In genomic region chr9:68704804-68705635, GRCh38 we compare ENCODE assay signal across 8 cellular contexts. TPM values are rescaled to one million over a fixed set of nuclear protein-coding genes. Genes with fewer than 3 reads are reported as not detected.
A peak's percentile ranks its signal among the peaks of the same experiment; 100 is the strongest.
DNase-seq lines count a peak whose midpoint lies in the region; ATAC-seq, FAIRE-seq and TF ChIP-seq lines count a peak whose summit lies in the region.

A gene with protein sequence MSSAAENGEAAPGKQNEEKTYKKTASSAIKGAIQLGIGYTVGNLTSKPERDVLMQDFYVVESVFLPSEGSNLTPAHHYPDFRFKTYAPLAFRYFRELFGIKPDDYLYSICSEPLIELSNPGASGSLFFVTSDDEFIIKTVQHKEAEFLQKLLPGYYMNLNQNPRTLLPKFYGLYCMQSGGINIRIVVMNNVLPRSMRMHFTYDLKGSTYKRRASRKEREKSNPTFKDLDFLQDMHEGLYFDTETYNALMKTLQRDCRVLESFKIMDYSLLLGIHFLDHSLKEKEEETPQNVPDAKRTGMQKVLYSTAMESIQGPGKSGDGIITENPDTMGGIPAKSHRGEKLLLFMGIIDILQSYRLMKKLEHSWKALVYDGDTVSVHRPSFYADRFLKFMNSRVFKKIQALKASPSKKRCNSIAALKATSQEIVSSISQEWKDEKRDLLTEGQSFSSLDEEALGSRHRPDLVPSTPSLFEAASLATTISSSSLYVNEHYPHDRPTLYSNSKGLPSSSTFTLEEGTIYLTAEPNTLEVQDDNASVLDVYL (plus strand): TSS chr9:68705240. CDS start chr9:68822615, 117,375 bp downstream.

- H2AFZ ChIP-seq in OCI-LY3 (ENCODE audit: low read depth, low read length) (peak within 1 kb of the TSS; percentile 89; the same call in 1 of the 2 replicates), astrocyte (ENCODE audit: low read depth, low read length) (peak within 1 kb of the TSS; percentile 56)

- no peaks in the 10 kb centered on the region for H3K9me3 ChIP-seq in OCI-LY3 (ENCODE audit: insufficient read depth, low read length)
- no peaks in the 10 kb centered on the region for H3K9me3 ChIP-seq in astrocyte (ENCODE audit: insufficient read depth, low read depth, low read length)
- no peaks in the 10 kb centered on the region for H3K9me3 ChIP-seq in iPS DF 6.9 (ENCODE audit: control insufficient read depth, insufficient read depth, low read length)

- H3K27ac Mint-ChIP-seq in astrocyte (ENCODE audit: unreplicated experiment): no peak within 1 kb of the TSS

- peaks cover 5% of the 10 kb centered on the region; the same call in 1 of the 2 replicates for H4K20me1 ChIP-seq in OCI-LY3 (ENCODE audit: insufficient read depth, low read length)
- no peaks in the 10 kb centered on the region for H4K20me1 ChIP-seq in astrocyte (ENCODE audit: insufficient read depth, low read length)

- TF ChIP-seq CTCF in OCI-LY3 (IDR thresholded peaks at IDR 0.05; ENCODE audit: low read depth, low read length): peak; percentile 7; the same call in 1 of the 2 replicates
- no peak for TF ChIP-seq CTCF in astrocyte (IDR thresholded peaks at IDR 0.05; ENCODE audit: insufficient read depth, low read depth, low read length)

- peak within 1 kb of the TSS; percentile 89 for H3K4me3 Mint-ChIP-seq in astrocyte (ENCODE audit: unreplicated experiment)

- peaks cover 39% of the 10 kb centered on the region for H3K4me1 ChIP-seq in OCI-LY3 (ENCODE audit: low read length)
- peaks cover 2% of the 10 kb centered on the region for H3K4me1 ChIP-seq in astrocyte (ENCODE audit: insufficient read depth, low read length)
- no peaks in the 10 kb centered on the region for H3K4me1 ChIP-seq in iPS DF 6.9 (ENCODE audit: control insufficient read depth, insufficient read depth, low read length)
- H3K4me1 ChIP-seq in rectal smooth muscle tissue (ENCODE audit: control insufficient read depth, insufficient read depth, low read length): no peaks in the 10 kb centered on the region

- peak; percentile 82 for ATAC-seq in GM19467 (IDR thresholded peaks at IDR 0.05; ENCODE audit: unreplicated experiment)
- ATAC-seq in HG03575 (IDR thresholded peaks at IDR 0.05; ENCODE audit: extremely low read depth, insufficient number of reproducible peaks, low FRiP score, unreplicated experiment): peak; percentile 29

- H3K36me3 Mint-ChIP-seq in astrocyte (ENCODE audit: low read depth, unreplicated experiment): no peaks in the 10 kb centered on the region

- H3K27me3 Mint-ChIP-seq in astrocyte (ENCODE audit: low read depth, unreplicated experiment): peaks cover 36% of the 10 kb centered on the region

- H3K36me3 ChIP-seq in OCI-LY3 (replicated peaks; ENCODE audit: low read depth, low read length) (no peaks in the 10 kb centered on the region), astrocyte (ENCODE audit: insufficient read depth, low read length) (no peaks in the 10 kb centered on the region), iPS DF 6.9 (ENCODE audit: control insufficient read depth, insufficient read depth, low read length) (no peaks in the 10 kb centered on the region), rectal smooth muscle tissue (ENCODE audit: control insufficient read depth, insufficient read depth, low read length) (no peaks in the 10 kb centered on the region)

- H3K9me3 Mint-ChIP-seq in astrocyte (ENCODE audit: unreplicated experiment): no peaks in the 10 kb centered on the region

- H3K4me3 ChIP-seq in OCI-LY3 (ENCODE audit: low read length) (peak within 1 kb of the TSS; percentile 94), astrocyte (ENCODE audit: insufficient read depth, low read depth, low read length) (peak within 1 kb of the TSS; percentile 44), iPS DF 6.9 (ENCODE audit: low read length) (peak within 1 kb of the TSS; percentile 75), rectal smooth muscle tissue (ENCODE audit: low read length) (peak within 1 kb of the TSS; percentile 92)

- H3K4me2 ChIP-seq in OCI-LY3 (ENCODE audit: low read length) (peak within 1 kb of the TSS; percentile 97), astrocyte (ENCODE audit: low read length) (peak within 1 kb of the TSS; percentile 81)

- H3K9ac ChIP-seq in OCI-LY3 (ENCODE audit: low read length) (peak within 1 kb of the TSS; percentile 51), astrocyte (ENCODE audit: low read length) (no peak within 1 kb of the TSS), rectal smooth muscle tissue (ENCODE audit: low read length) (peak within 1 kb of the TSS; percentile 75)

- no peaks in the 10 kb centered on the region for H3K4me1 Mint-ChIP-seq in astrocyte (ENCODE audit: low read depth, unreplicated experiment)

- no CpG with 5 or more reads among the region's 99 CpGs for WGBS in iPS DF 6.9 (ENCODE audit: insufficient coverage, insufficient read length)

- H3K27me3 ChIP-seq in OCI-LY3 (ENCODE audit: low read depth, low read length) (peaks cover 77% of the 10 kb centered on the region), astrocyte (ENCODE audit: insufficient read depth, low read length) (peaks cover 41% of the 10 kb centered on the region), iPS DF 6.9 (ENCODE audit: control insufficient read depth, insufficient read depth, low read length) (peaks cover 14% of the 10 kb centered on the region; the same call in 1 of the 2 replicates), rectal smooth muscle tissue (ENCODE audit: control insufficient read depth, insufficient read depth, low read length) (no peaks in the 10 kb centered on the region)

- H3K79me2 ChIP-seq in OCI-LY3 (ENCODE audit: low read length): no peaks in the 10 kb centered on the region
- H3K79me2 ChIP-seq in astrocyte (ENCODE audit: insufficient read depth, low read length): no peaks in the 10 kb centered on the region

- H3K27ac ChIP-seq in OCI-LY3 (ENCODE audit: low read length) (no peak within 1 kb of the TSS), astrocyte (ENCODE audit: low read depth, low read length) (no peak within 1 kb of the TSS), iPS DF 6.9 (ENCODE audit: low read length) (no peak within 1 kb of the TSS), rectal smooth muscle tissue (ENCODE audit: low read depth, low read length) (peak within 1 kb of the TSS; percentile 69)

- no peak for FAIRE-seq in astrocyte (lab: Jason Lieb, UNC)

- DNase-seq in Daoy (ENCODE audit: low read depth) (peak; percentile 75), astrocyte (ENCODE audit: low read depth) (peak; percentile 43), iPS DF 6.9 (ENCODE audit: low read depth, low spot score) (peak; percentile 52)
- no peak for DNase-seq in effector CD4-positive, alpha-beta T cell

RNA-seq across cellular contexts. Expression of the gene that starts here (rescaled TPM):
- 0.09 and 0.57 TPM in 2 replicates for total RNA-seq in Daoy (2014; rRNA removed; shearing (Covaris generic))
- total RNA-seq in astrocyte: 0.29 and 1.3 TPM in 2 replicates

Comparison
In these comparisons a context has a peak if more than half of its experiments do, and no peak if none do; other contexts are left out.
1. Peak in DNase-seq in Daoy; RNA of the gene not detected or under 1 TPM.
2. H3K4me3 ChIP-seq: peak in every context shown above with its lines; median percentile 94 in OCI-LY3; 92 in rectal smooth muscle tissue; 75 in iPS DF 6.9; 44 in astrocyte.